In genomic region chr20:5085380-5085779, GRCh38 we compare ENCODE assay signal across 1 cellular context.
TF ChIP-seq lines count a peak whose summit lies in the region.

No MANE protein-coding gene starts in this region.

TF ChIP-seq in GM23338, 12 proteins besides CTCF, POLR2A, EP300 and RAD21 (continued from another document):
- TF ChIP-seq ZNF462 (CRISPR knock-in tag; IDR thresholded peaks at IDR 0.05) = no peak
- TF ChIP-seq ZNF114 (CRISPR knock-in tag; IDR thresholded peaks at IDR 0.05) = no peak
- TF ChIP-seq EZH2phosphoT487 (IDR thresholded peaks at IDR 0.05; ENCODE audit: unreplicated experiment) = no peak
- TF ChIP-seq JUNB (IDR thresholded peaks at IDR 0.05; ENCODE audit: unreplicated experiment) = no peak
- no peak for TF ChIP-seq ZNF331 (CRISPR knock-in tag; IDR thresholded peaks at IDR 0.05; ENCODE audit: low read depth)
- no peak for TF ChIP-seq ETS1 (IDR thresholded peaks at IDR 0.05)
- no peak for TF ChIP-seq REST (IDR thresholded peaks at IDR 0.05; ENCODE audit: unreplicated experiment)
- no peak for TF ChIP-seq CREB1 (CRISPR knock-in tag; IDR thresholded peaks at IDR 0.05; ENCODE audit: low read depth)
- TF ChIP-seq STAT1 (IDR thresholded peaks at IDR 0.05; ENCODE audit: unreplicated experiment) = no peak
- no peak for TF ChIP-seq EZH2 (IDR thresholded peaks at IDR 0.05; ENCODE audit: low read depth, unreplicated experiment)
